ENCODE assay signal across 2 cellular contexts in the genomic region with DNA sequence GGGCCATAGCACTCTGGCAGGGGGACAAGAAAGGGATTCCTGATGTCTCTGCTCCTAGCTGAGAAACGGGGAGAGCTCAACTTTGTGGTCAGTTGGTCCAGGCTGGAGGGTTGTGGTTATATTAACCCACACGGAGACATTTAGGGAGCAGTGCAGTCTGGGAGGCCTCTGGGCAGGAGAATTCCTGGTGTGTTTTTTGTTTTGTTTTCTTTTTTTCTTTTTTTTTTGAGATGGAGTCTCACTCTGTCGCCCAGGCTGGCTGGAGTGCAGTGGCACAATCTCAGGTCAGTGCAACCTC.
TF ChIP-seq lines count a peak whose summit lies in the region.

No MANE protein-coding gene starts in this region.

TF ChIP-seq in SK-N-SH, 30 proteins besides CTCF, POLR2A, EP300 and RAD21 (continued from another document):
- TF ChIP-seq FOXM1 (IDR thresholded peaks at IDR 0.05; ENCODE audit: low read depth) (no peak), RXRA (IDR thresholded peaks at IDR 0.05; ENCODE audit: borderline replicate concordance, low read depth) (no peak), POLR2AphosphoS5 (IDR thresholded peaks at IDR 0.05; ENCODE audit: low read depth, low read length) (no peak), MXI1 (IDR thresholded peaks at IDR 0.05; ENCODE audit: low read depth, low read length) (no peak), FOSL2 (IDR thresholded peaks at IDR 0.05; ENCODE audit: borderline replicate concordance, low read depth) (no peak), SIN3A (IDR thresholded peaks at IDR 0.05; ENCODE audit: borderline replicate concordance, low read depth, low read length) (no peak), FOXJ3 (CRISPR knock-in tag; IDR thresholded peaks at IDR 0.05) (no peak)
- TF ChIP-seq, protein P1, sequence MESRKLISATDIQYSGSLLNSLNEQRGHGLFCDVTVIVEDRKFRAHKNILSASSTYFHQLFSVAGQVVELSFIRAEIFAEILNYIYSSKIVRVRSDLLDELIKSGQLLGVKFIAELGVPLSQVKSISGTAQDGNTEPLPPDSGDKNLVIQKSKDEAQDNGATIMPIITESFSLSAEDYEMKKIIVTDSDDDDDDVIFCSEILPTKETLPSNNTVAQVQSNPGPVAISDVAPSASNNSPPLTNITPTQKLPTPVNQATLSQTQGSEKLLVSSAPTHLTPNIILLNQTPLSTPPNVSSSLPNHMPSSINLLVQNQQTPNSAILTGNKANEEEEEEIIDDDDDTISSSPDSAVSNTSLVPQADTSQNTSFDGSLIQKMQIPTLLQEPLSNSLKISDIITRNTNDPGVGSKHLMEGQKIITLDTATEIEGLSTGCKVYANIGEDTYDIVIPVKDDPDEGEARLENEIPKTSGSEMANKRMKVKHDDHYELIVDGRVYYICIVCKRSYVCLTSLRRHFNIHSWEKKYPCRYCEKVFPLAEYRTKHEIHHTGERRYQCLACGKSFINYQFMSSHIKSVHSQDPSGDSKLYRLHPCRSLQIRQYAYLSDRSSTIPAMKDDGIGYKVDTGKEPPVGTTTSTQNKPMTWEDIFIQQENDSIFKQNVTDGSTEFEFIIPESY (IDR thresholded peaks at IDR 0.05; ENCODE audit: borderline replicate concordance, low read depth): no peak
- TF ChIP-seq, protein P2, sequence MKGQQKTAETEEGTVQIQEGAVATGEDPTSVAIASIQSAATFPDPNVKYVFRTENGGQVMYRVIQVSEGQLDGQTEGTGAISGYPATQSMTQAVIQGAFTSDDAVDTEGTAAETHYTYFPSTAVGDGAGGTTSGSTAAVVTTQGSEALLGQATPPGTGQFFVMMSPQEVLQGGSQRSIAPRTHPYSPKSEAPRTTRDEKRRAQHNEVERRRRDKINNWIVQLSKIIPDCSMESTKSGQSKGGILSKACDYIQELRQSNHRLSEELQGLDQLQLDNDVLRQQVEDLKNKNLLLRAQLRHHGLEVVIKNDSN (IDR thresholded peaks at IDR 0.05; ENCODE audit: borderline replicate concordance, low read depth): no peak

TF ChIP-seq in SK-N-SH treated with all-trans-retinoic acid at 6 μM for 48 hours, 23 proteins besides CTCF, POLR2A, EP300 and RAD21 (continued from another document):
- TF ChIP-seq, protein P3, sequence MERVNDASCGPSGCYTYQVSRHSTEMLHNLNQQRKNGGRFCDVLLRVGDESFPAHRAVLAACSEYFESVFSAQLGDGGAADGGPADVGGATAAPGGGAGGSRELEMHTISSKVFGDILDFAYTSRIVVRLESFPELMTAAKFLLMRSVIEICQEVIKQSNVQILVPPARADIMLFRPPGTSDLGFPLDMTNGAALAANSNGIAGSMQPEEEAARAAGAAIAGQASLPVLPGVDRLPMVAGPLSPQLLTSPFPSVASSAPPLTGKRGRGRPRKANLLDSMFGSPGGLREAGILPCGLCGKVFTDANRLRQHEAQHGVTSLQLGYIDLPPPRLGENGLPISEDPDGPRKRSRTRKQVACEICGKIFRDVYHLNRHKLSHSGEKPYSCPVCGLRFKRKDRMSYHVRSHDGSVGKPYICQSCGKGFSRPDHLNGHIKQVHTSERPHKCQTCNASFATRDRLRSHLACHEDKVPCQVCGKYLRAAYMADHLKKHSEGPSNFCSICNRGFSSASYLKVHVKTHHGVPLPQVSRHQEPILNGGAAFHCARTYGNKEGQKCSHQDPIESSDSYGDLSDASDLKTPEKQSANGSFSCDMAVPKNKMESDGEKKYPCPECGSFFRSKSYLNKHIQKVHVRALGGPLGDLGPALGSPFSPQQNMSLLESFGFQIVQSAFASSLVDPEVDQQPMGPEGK (CRISPR knock-in tag; IDR thresholded peaks at IDR 0.05; ENCODE audit: borderline replicate concordance): no peak
- TF ChIP-seq, protein P4, sequence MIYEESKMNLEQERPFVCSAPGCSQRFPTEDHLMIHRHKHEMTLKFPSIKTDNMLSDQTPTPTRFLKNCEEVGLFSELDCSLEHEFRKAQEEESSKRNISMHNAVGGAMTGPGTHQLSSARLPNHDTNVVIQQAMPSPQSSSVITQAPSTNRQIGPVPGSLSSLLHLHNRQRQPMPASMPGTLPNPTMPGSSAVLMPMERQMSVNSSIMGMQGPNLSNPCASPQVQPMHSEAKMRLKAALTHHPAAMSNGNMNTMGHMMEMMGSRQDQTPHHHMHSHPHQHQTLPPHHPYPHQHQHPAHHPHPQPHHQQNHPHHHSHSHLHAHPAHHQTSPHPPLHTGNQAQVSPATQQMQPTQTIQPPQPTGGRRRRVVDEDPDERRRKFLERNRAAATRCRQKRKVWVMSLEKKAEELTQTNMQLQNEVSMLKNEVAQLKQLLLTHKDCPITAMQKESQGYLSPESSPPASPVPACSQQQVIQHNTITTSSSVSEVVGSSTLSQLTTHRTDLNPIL (CRISPR knock-in tag; IDR thresholded peaks at IDR 0.05; ENCODE audit: low read depth): no peak
- TF ChIP-seq TOX (CRISPR knock-in tag; IDR thresholded peaks at IDR 0.05; ENCODE audit: borderline replicate concordance) (no peak), RARB (CRISPR knock-in tag; IDR thresholded peaks at IDR 0.05) (no peak)
TF ChIP-seq in SK-N-SH treated with all-trans-retinoic acid at 6 μM for 48 hours: peak in this region for 0.
